8 cellular contexts compared by ENCODE assay signal in genomic region chr1:103525607-103526507, GRCh38. TPM values are rescaled to one million over a fixed set of nuclear protein-coding genes. Genes with fewer than 3 reads are reported as not detected.
DNase-seq lines count a peak whose midpoint lies in the region; ATAC-seq and TF ChIP-seq lines count a peak whose summit lies in the region.

Gene RNPC3 (plus strand): TSS chr1:103525699. CDS start chr1:103526071, 372 bp downstream.

- in situ Hi-C loops in mammary epithelial cell (cut with MboI; ENCODE audit: low sequenced_read_pairs in 2 of 2) = no loop called here

- H2AFZ ChIP-seq in ACC112 (ENCODE audit: low read length, unreplicated experiment) (peak within 1 kb of the TSS; percentile 100), mammary epithelial cell (ENCODE audit: low read depth, low read length) (peak within 1 kb of the TSS; percentile 91), smooth muscle cell (ENCODE audit: low read depth) (peak within 1 kb of the TSS; percentile 100)

- H3K4me2 ChIP-seq in mammary epithelial cell (ENCODE audit: insufficient read depth, low read depth, low read length) = peak within 1 kb of the TSS; percentile 94
- H3K4me2 ChIP-seq in smooth muscle cell = peak within 1 kb of the TSS; percentile 91

- BruUV-seq in mammary epithelial cell (replicated peaks; lab: Mats Ljungman, UMichigan) = TSS peak; percentile 40

- H3K27ac ChIP-seq in ACC112 (ENCODE audit: low read depth, low read length) (peak within 1 kb of the TSS; percentile 96), WERI-Rb-1 (peak within 1 kb of the TSS; percentile 96), mammary epithelial cell (ENCODE audit: insufficient read depth, low read depth, low read length) (peak within 1 kb of the TSS; percentile 97), smooth muscle cell (ENCODE audit: low read depth) (peak within 1 kb of the TSS; percentile 97)

- peaks cover 7% of the 10 kb centered on the region for H3F3A ChIP-seq in smooth muscle cell (ENCODE audit: low read depth)

- DNase-seq in NCI-H2196 treated with DMSO at 0.1 percent for 48 hours (lab: John Stamatoyannopoulos, UW; ENCODE audit: unreplicated experiment) = peak; percentile 85
- DNase-seq in WERI-Rb-1 = peak; percentile 82
- peak; percentile 84 for DNase-seq in mammary epithelial cell
- DNase-seq in iPS-NIHi7 (ENCODE audit: extremely low spot score) = peak; percentile 73
- peak; percentile 76 for DNase-seq in smooth muscle cell (lab: John Stamatoyannopoulos, UW; ENCODE audit: unreplicated experiment)

- H3K4me1 ChIP-seq in ACC112 (ENCODE audit: control insufficient read depth, insufficient read depth, low read length, unreplicated experiment) (peaks cover 11% of the 10 kb centered on the region), mammary epithelial cell (ENCODE audit: insufficient read depth, low read length) (peaks cover 8% of the 10 kb centered on the region), smooth muscle cell (ENCODE audit: low read depth) (peaks cover 9% of the 10 kb centered on the region)

- H3K4me3 ChIP-seq in ACC112 (ENCODE audit: low read depth, low read length) (peak within 1 kb of the TSS; percentile 98), WERI-Rb-1 (ENCODE audit: low read depth, low read length) (peak within 1 kb of the TSS; percentile 94), mammary epithelial cell (replicated peaks in 1 of 3; ENCODE audit: insufficient read depth in 1 of 3, low read depth in 2 of 3, low read length in 3 of 3) (peak within 1 kb of the TSS; percentile 70 to 84 (median 72)), smooth muscle cell (peak within 1 kb of the TSS; percentile 91)

- peaks cover 39% of the 10 kb centered on the region for H3K79me2 ChIP-seq in ACC112 (ENCODE audit: control insufficient read depth, insufficient read depth, low read length, unreplicated experiment)
- peaks cover 52% of the 10 kb centered on the region for H3K79me2 ChIP-seq in mammary epithelial cell (ENCODE audit: insufficient read depth, low read length)
- peaks cover 42% of the 10 kb centered on the region for H3K79me2 ChIP-seq in smooth muscle cell (ENCODE audit: low read depth)

- ATAC-seq in GM18870 (IDR thresholded peaks at IDR 0.05; ENCODE audit: unreplicated experiment) (peak; percentile 77), HG03135 (IDR thresholded peaks at IDR 0.05; ENCODE audit: unreplicated experiment) (peak; percentile 79)

- H3K36me3 ChIP-seq in ACC112 (ENCODE audit: insufficient read depth, low read length) = peaks cover 14% of the 10 kb centered on the region
- peaks cover 12% of the 10 kb centered on the region for H3K36me3 ChIP-seq in WERI-Rb-1
- peaks cover 2% of the 10 kb centered on the region for H3K36me3 ChIP-seq in mammary epithelial cell (ENCODE audit: insufficient read depth, low read length)
- no peaks in the 10 kb centered on the region for H3K36me3 ChIP-seq in smooth muscle cell (ENCODE audit: low read depth)

- TF ChIP-seq CTCF in WERI-Rb-1 (IDR thresholded peaks at IDR 0.05; ENCODE audit: low read depth, low read length) (no peak; the same call in 1 of the 2 replicates), mammary epithelial cell (conservative IDR thresholded peaks at IDR 0.05 in 1 of 2, IDR thresholded peaks at IDR 0.05 in 1 of 2; ENCODE audit: extremely low read depth in 1 of 2, insufficient read depth in 1 of 2, low read depth in 1 of 2, low read length in 2 of 2) (no peak), smooth muscle cell (IDR thresholded peaks at IDR 0.05; ENCODE audit: borderline replicate concordance, insufficient read depth, poor library complexity, severe bottlenecking) (no peak)

- H4K20me1 ChIP-seq in mammary epithelial cell (ENCODE audit: insufficient read depth, low read length) = no peaks in the 10 kb centered on the region
- no peaks in the 10 kb centered on the region for H4K20me1 ChIP-seq in smooth muscle cell (ENCODE audit: low read depth)

- H3K9ac ChIP-seq in mammary epithelial cell (ENCODE audit: insufficient read depth, low read length) (peak within 1 kb of the TSS; percentile 97), smooth muscle cell (ENCODE audit: low read depth) (peak within 1 kb of the TSS; percentile 95)

- whole genome bisulfite sequencing in mammary epithelial cell (ENCODE audit: low coverage, missing lambda C conversion rate) = 3% methylated on average over 26 of the region's 62 CpGs
- 1% methylated on average over 47 of the region's 62 CpGs for WGBS in smooth muscle cell (ENCODE audit: low lambda C conversion rate)

- H3K27me3 ChIP-seq in ACC112 (ENCODE audit: insufficient read depth, low read length) (no peaks in the 10 kb centered on the region), WERI-Rb-1 (ENCODE audit: insufficient read depth, low read depth, severe bottlenecking) (no peaks in the 10 kb centered on the region), mammary epithelial cell (ENCODE audit: insufficient read depth, low read length) (no peaks in the 10 kb centered on the region), smooth muscle cell (ENCODE audit: low read depth) (no peaks in the 10 kb centered on the region)

- intact Hi-C loops in mammary epithelial cell (cut with micrococcal nuclease) = loop anchor here (5.0 kb wide), 1 partner anchor 974 kb away; no protein-coding TSS in a partner anchor

- CTCF ChIA-PET in mammary epithelial cell (lab: Charles Lee; ENCODE audit: low non-redundant PET) = no interaction called here

- dilution Hi-C loops in mammary epithelial cell (cut with HindIII; ENCODE audit: low sequenced_read_pairs) = no loop called here

- no peaks in the 10 kb centered on the region for H3K9me3 ChIP-seq in WERI-Rb-1 (ENCODE audit: severe bottlenecking)
- no peaks in the 10 kb centered on the region for H3K9me3 ChIP-seq in mammary epithelial cell (replicated peaks; ENCODE audit: insufficient read depth, low read length)
- no peaks in the 10 kb centered on the region for H3K9me3 ChIP-seq in smooth muscle cell (replicated peaks; ENCODE audit: low read depth)

RNA-seq across cellular contexts. Expression of gene RNPC3, which starts in this region (rescaled TPM):
- 10 to 100 TPM; 13.9 to 20.5 TPM for total RNA-seq in mammary epithelial cell
- polyA plus RNA-seq in mammary epithelial cell = 9.7 TPM
- 0.72 TPM for polyA minus RNA-seq in mammary epithelial cell
- total RNA-seq in smooth muscle cell = 7.0 and 14.8 TPM in 2 replicates
- 2.6 and 5.1 TPM in 2 replicates for polyA plus RNA-seq in smooth muscle cell

Comparison
In these comparisons a context has a peak if more than half of its experiments do, and no peak if none do; other contexts are left out.
1. Peak in every context shown above with its lines: DNase-seq, ATAC-seq, H3K4me3 ChIP-seq and H3K27ac ChIP-seq.